In the genomic region with DNA sequence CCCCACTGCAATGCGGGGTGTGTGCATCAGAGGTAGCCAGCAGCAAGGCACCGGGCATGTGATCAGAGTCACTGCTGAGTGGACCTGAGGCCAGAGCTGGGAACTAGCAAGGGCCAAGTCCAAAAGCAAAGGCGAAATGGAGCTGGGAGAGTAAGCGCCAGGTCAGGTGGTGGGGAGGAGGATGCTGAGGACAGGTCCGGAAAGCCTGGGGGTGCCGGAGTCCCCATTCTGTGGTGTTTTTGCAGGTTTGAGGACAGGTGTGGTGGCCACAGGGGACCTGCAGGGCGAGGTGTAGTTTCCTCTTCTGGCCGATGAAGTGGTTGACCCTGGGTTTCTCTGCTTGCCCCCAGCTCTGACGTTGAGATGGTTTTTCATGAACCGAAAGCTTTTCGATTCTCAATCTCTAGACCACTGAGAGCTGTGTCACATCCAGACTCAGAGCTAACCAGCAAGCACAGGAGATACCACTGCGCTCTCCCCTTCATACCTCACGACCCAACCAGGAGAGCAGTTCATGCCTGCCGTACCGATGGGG, we compare ENCODE assay signal across 10 cellular contexts. TPM values are rescaled to one million over a fixed set of nuclear protein-coding genes. Genes with fewer than 3 reads are reported as not detected.
DNase-seq lines count a peak whose midpoint lies in the region; ATAC-seq and TF ChIP-seq lines count a peak whose summit lies in the region.
"Had no signal": no experiment of that assay in that cellular context is flagged by ENCODE, and none has a peak within 500 bp of the region (broad histone marks: within the 10 kb centered on the region; RNA-seq: fewer than 3 reads in every experiment).

No MANE protein-coding gene starts in this region.

- no peaks in the 10 kb centered on the region for H3K9me3 Mint-ChIP-seq in type B pancreatic cell
- no peaks in the 10 kb centered on the region for H3K9me3 Mint-ChIP-seq in activated T-cell treated with anti-CD3 and anti-CD28 coated beads, Interleukin-2, amount 50 U/mL, for 72 hours

- no peak overlapping the region for H3K4me3 Mint-ChIP-seq in type B pancreatic cell
- H3K4me3 Mint-ChIP-seq in activated T-cell treated with anti-CD3 and anti-CD28 coated beads, Interleukin-2, amount 50 U/mL, for 72 hours, result no peak overlapping the region
- H3K4me3 Mint-ChIP-seq: T-helper 1 cell treated with Interleukin-12 subunit alpha and Interleukin-12 subunit beta and Interleukin-4 antibody, amounts not matched to agents 30 μg/mL and 1 μg/mL, for 36 hours had no signal

- no peaks in the 10 kb centered on the region for H3K36me3 ChIP-seq in hepatocyte (replicated peaks; ENCODE audit: insufficient read depth, low read depth)
- no peaks in the 10 kb centered on the region for H3K36me3 ChIP-seq in vagina
- H3K36me3 ChIP-seq: uterus had no signal

- no peak for TF ChIP-seq POLR2A in vagina (IDR thresholded peaks at IDR 0.05)

- 86% methylated on average over 15 of the region's 15 CpGs for WGBS in hepatocyte (ENCODE audit: low lambda C conversion rate, missing lambda C conversion rate)

- no peaks in the 10 kb centered on the region for H3K79me2 ChIP-seq in hepatocyte

- ATAC-seq in GM18517 (IDR thresholded peaks at IDR 0.05; ENCODE audit: unreplicated experiment), result peak; percentile 79
- peak; percentile 89 for ATAC-seq in GM21526 (IDR thresholded peaks at IDR 0.05; ENCODE audit: low FRiP score, unreplicated experiment)
- peak; percentile 71 for ATAC-seq in HG03139 (IDR thresholded peaks at IDR 0.05; ENCODE audit: unreplicated experiment)
- no peak for ATAC-seq in activated T-cell treated with anti-CD3 and anti-CD28 coated beads, Interleukin-2, amount 50 U/mL, for 72 hours (replicated peaks in 1 of 2)

- peaks cover 2% of the 10 kb centered on the region for H3K27me3 Mint-ChIP-seq in type B pancreatic cell
- H3K27me3 Mint-ChIP-seq in activated T-cell treated with anti-CD3 and anti-CD28 coated beads, Interleukin-2, amount 50 U/mL, for 72 hours (ENCODE audit: low read depth), result peaks cover 12% of the 10 kb centered on the region

- H3K4me1 ChIP-seq in hepatocyte (ENCODE audit: insufficient read depth) (peaks cover 25% of the 10 kb centered on the region), vagina (peaks cover 10% of the 10 kb centered on the region)
- H3K4me1 ChIP-seq: uterus had no signal

- H3K4me2 ChIP-seq in hepatocyte, result peak overlapping the region; percentile 53

- no peaks in the 10 kb centered on the region for H3K27me3 ChIP-seq in hepatocyte
- no peaks in the 10 kb centered on the region for H3K27me3 ChIP-seq in vagina
- H3K27me3 ChIP-seq: uterus had no signal

- intact Hi-C loops in vagina (cut with DNase I), result no loop called here

- H3K27ac Mint-ChIP-seq in type B pancreatic cell, result no peak overlapping the region
- H3K27ac Mint-ChIP-seq in activated T-cell treated with anti-CD3 and anti-CD28 coated beads, Interleukin-2, amount 50 U/mL, for 72 hours, result no peak overlapping the region
- H3K27ac Mint-ChIP-seq: T-helper 1 cell treated with Interleukin-12 subunit alpha and Interleukin-12 subunit beta and Interleukin-4 antibody, amounts not matched to agents 30 μg/mL and 1 μg/mL, for 36 hours had no signal

- no peaks in the 10 kb centered on the region for H3K9me3 ChIP-seq in hepatocyte (ENCODE audit: low read depth)
- H3K9me3 ChIP-seq in vagina, result no peaks in the 10 kb centered on the region
- H3K9me3 ChIP-seq: uterus had no signal

- TF ChIP-seq CTCF in hepatocyte (IDR thresholded peaks at IDR 0.05; ENCODE audit: poor library complexity) (no peak), type B pancreatic cell (conservative IDR thresholded peaks at IDR 0.05) (no peak), vagina (IDR thresholded peaks at IDR 0.05) (no peak)

- no peaks in the 10 kb centered on the region for H3K9me2 ChIP-seq in hepatocyte (replicated peaks; ENCODE audit: insufficient read depth)

- no peaks in the 10 kb centered on the region for H4K20me1 ChIP-seq in hepatocyte (ENCODE audit: insufficient read depth, poor library complexity, severe bottlenecking)

- H3K4me3 ChIP-seq in hepatocyte (no peak overlapping the region), vagina (no peak overlapping the region)
- H3K4me3 ChIP-seq: uterus had no signal

- H3K4me1 Mint-ChIP-seq in type B pancreatic cell (ENCODE audit: unreplicated experiment), result peaks cover 53% of the 10 kb centered on the region
- peaks cover 30% of the 10 kb centered on the region for H3K4me1 Mint-ChIP-seq in activated T-cell treated with anti-CD3 and anti-CD28 coated beads, Interleukin-2, amount 50 U/mL, for 72 hours (ENCODE audit: low read depth)

- DNase-seq in hepatocyte (ENCODE audit: low spot score), result peak; percentile 37
- no peak for DNase-seq in type B pancreatic cell (ENCODE audit: extremely low spot score, unreplicated experiment)
- no peak for DNase-seq in putamen (ENCODE audit: low spot score)
- DNase-seq in vagina (ENCODE audit: extremely low spot score in 2 of 2), result no peak
- DNase-seq in activated T-cell treated with anti-CD3 and anti-CD28 coated beads, Interleukin-2, amount 50 U/mL, for 72 hours, result no peak
- DNase-seq: uterus had no signal

- H3K36me3 Mint-ChIP-seq in type B pancreatic cell, result no peaks in the 10 kb centered on the region
- no peaks in the 10 kb centered on the region for H3K36me3 Mint-ChIP-seq in activated T-cell treated with anti-CD3 and anti-CD28 coated beads, Interleukin-2, amount 50 U/mL, for 72 hours (ENCODE audit: insufficient read depth in 2 of 2)

- no peak overlapping the region for H2AFZ ChIP-seq in hepatocyte

- H3K27ac ChIP-seq in hepatocyte (no peak overlapping the region), vagina (no peak overlapping the region)
- H3K27ac ChIP-seq: uterus had no signal

RNA-seq across cellular contexts. Expression of a gene that starts 35.0 kb away (rescaled TPM):
- 132 and 136 TPM in 2 replicates for total RNA-seq in hepatocyte
- 131 and 142 TPM in 2 replicates for polyA plus RNA-seq in hepatocyte
- 100 and 180 TPM in 2 replicates for total RNA-seq in type B pancreatic cell (ENCODE audit: low replicate concordance)
- 191 TPM for total RNA-seq in vagina
- under 1 TPM; 0.81 to 0.91 TPM for total RNA-seq in activated T-cell treated with anti-CD3 and anti-CD28 coated beads, Interleukin-2, amount 50 U/mL, for 72 hours

Comparison
In these comparisons a context has a peak if more than half of its experiments do, and no peak if none do; other contexts are left out.
1. ATAC-seq: peak in GM18517 (single experiment), GM21526 (single experiment) and HG03139 (single experiment); none in activated T-cell treated with anti-CD3 and anti-CD28 coated beads, Interleukin-2, amount 50 U/mL, for 72 hours (0 of 2).
2. RNA of a gene that starts 35.0 kb away (total RNA-seq): 191 TPM in vagina (single experiment), 132 to 136 TPM in hepatocyte and 100 to 180 TPM in type B pancreatic cell; 0.81 to 0.91 TPM in activated T-cell treated with anti-CD3 and anti-CD28 coated beads, Interleukin-2, amount 50 U/mL, for 72 hours; every median in the first group is over 10 times any median in the second.